Comparison of ENCODE assay signal across 12 cellular contexts in genomic region chr22:19691721-19692341, GRCh38. TPM values are rescaled to one million over a fixed set of nuclear protein-coding genes. Genes with fewer than 3 reads are reported as not detected.
DNase-seq lines count a peak whose midpoint lies in the region; ATAC-seq, FAIRE-seq and TF ChIP-seq lines count a peak whose summit lies in the region.
"Had no signal": no experiment of that assay in that cellular context is flagged by ENCODE, and none has a peak within 500 bp of the region (broad histone marks: within the 10 kb centered on the region; RNA-seq: fewer than 3 reads in every experiment).

No MANE protein-coding gene starts in this region.

- peaks cover 24 to 58% of the 10 kb centered on the region in 2 experiments; a peak in 4 of 5 replicates for H3K4me1 ChIP-seq in K562 (replicated peaks in 1 of 2; ENCODE audit: control insufficient read depth in 2 of 2, insufficient read depth in 2 of 2, low read length in 2 of 2)

- no peak overlapping the region for H3K4me3 Mint-ChIP-seq in activated T-cell treated with anti-CD3 and anti-CD28 coated beads, Interleukin-2, amount 50 U/mL, for 4 hours
- H3K4me3 Mint-ChIP-seq: naive B cell; stimulated activated naive CD8-positive, alpha-beta T cell treated with anti-CD3 and anti-CD28 coated beads, Interleukin-15, Interleukin-2, amounts not matched to agents 100 ng/mL and 50 ng/mL, for 24 hours had no signal

- H3K79me2 ChIP-seq in K562 (ENCODE audit: control insufficient read depth, insufficient read depth, low read length), result no peaks in the 10 kb centered on the region

- in situ Hi-C loops in K562 (cut with MboI), result no loop called here

- no peaks in the 10 kb centered on the region for H3K36me3 ChIP-seq in H7 (replicated peaks; ENCODE audit: control insufficient read depth, insufficient read depth, low read length)
- H3K36me3 ChIP-seq in K562 (ENCODE audit: control insufficient read depth, insufficient read depth, low read length), result no peaks in the 10 kb centered on the region

- ATAC-seq in K562, result peak; percentile 79
- no peak for ATAC-seq in activated T-cell treated with anti-CD3 and anti-CD28 coated beads, Interleukin-2, amount 50 U/mL, for 4 hours

- peak overlapping the region; percentile 60 to 86 for H3K9ac ChIP-seq in K562 (ENCODE audit: insufficient read depth in 1 of 2, low read depth in 2 of 2, low read length in 2 of 2)

- no peaks in the 10 kb centered on the region for H3K36me3 Mint-ChIP-seq in activated T-cell treated with anti-CD3 and anti-CD28 coated beads, Interleukin-2, amount 50 U/mL, for 4 hours (ENCODE audit: insufficient read depth)
- H3K36me3 Mint-ChIP-seq: naive B cell had no signal

- TF ChIP-seq CTCF in K562 (IDR thresholded peaks at IDR 0.05 in 2 of 3, conservative IDR thresholded peaks at IDR 0.05 in 1 of 3; ENCODE audit: insufficient read depth in 2 of 3, low read depth in 1 of 3, low read length in 3 of 3), result peak in 1 of 3 experiments; percentile 14; a peak in 1 of 6 replicates

- H3K4me2 ChIP-seq in K562 (ENCODE audit: insufficient read depth, low read length), result peak overlapping the region; percentile 82

- H3K27me3 Mint-ChIP-seq in activated T-cell treated with anti-CD3 and anti-CD28 coated beads, Interleukin-2, amount 50 U/mL, for 4 hours (ENCODE audit: low read depth), result peaks cover 14% of the 10 kb centered on the region
- H3K27me3 Mint-ChIP-seq: stimulated activated naive CD8-positive, alpha-beta T cell treated with anti-CD3 and anti-CD28 coated beads, Interleukin-15, Interleukin-2, amounts not matched to agents 100 ng/mL and 50 ng/mL, for 24 hours had no signal

- intact Hi-C loops in K562 (cut with micrococcal nuclease), result no loop called here

- H3K27me3 ChIP-seq in H7 (ENCODE audit: control insufficient read depth, insufficient read depth, low read length) (no peaks in the 10 kb centered on the region), K562 (ENCODE audit: control insufficient read depth in 2 of 2, insufficient read depth in 2 of 2, low read length in 2 of 2) (peaks cover 21 to 40% of the 10 kb centered on the region in 2 experiments)

- POLR2A ChIA-PET in K562 (lab: Yijun Ruan, JAX), result interaction anchor here (0.6 to 4.3 kb wide), 21 partner anchors 10 to 581 kb away, joined by 3 to 52 read pairs (median 4); no protein-coding TSS in a partner anchor

- H3K9me3 Mint-ChIP-seq in activated T-cell treated with anti-CD3 and anti-CD28 coated beads, Interleukin-2, amount 50 U/mL, for 4 hours, result no peaks in the 10 kb centered on the region
- H3K9me3 Mint-ChIP-seq: stimulated activated naive CD8-positive, alpha-beta T cell treated with anti-CD3 and anti-CD28 coated beads, Interleukin-15, Interleukin-2, amounts not matched to agents 100 ng/mL and 50 ng/mL, for 24 hours had no signal

- peak; percentile 77 for TF ChIP-seq POLR2A in K562 (conservative IDR thresholded peaks at IDR 0.05)

- peak; percentile 84 for FAIRE-seq in K562 (lab: Jason Lieb, UNC)

- H2AFZ ChIP-seq in K562 (ENCODE audit: low read depth, low read length), result peak overlapping the region; percentile 93

- no peak overlapping the region for H3K4me3 ChIP-seq in H7 (ENCODE audit: insufficient read depth, low read depth, low read length)
- peak overlapping the region; percentile 3; the same call in 1 of the 2 replicates for H3K4me3 ChIP-seq in K562
- H3K4me3 ChIP-seq in skin epidermis, result no peak overlapping the region

- H3K9me3 ChIP-seq in K562 (replicated peaks; ENCODE audit: control insufficient read depth, insufficient read depth, low read depth, low read length), result no peaks in the 10 kb centered on the region

- H3K9me1 ChIP-seq in K562 (ENCODE audit: control insufficient read depth, insufficient read depth, low read length), result no peaks in the 10 kb centered on the region

- H4K20me1 ChIP-seq in K562 (replicated peaks; ENCODE audit: control insufficient read depth, insufficient read depth, low read length), result no peaks in the 10 kb centered on the region

- no peak for TF ChIP-seq RAD21 in K562 (CRISPR knock-in tag; conservative IDR thresholded peaks at IDR 0.05 in 1 of 2, IDR thresholded peaks at IDR 0.05 in 1 of 2)

- 12% methylated on average over 19 of the region's 19 CpGs for WGBS in K562 (ENCODE audit: insufficient coverage, low coverage, missing lambda C conversion rate)

- no peaks in the 10 kb centered on the region for H3K4me1 Mint-ChIP-seq in activated T-cell treated with anti-CD3 and anti-CD28 coated beads, Interleukin-2, amount 50 U/mL, for 4 hours (ENCODE audit: low read depth)
- H3K4me1 Mint-ChIP-seq: naive B cell had no signal

- CTCF ChIA-PET in K562 (lab: Yijun Ruan, JAX; ENCODE audit: low intra/inter-chr PET ratio), result interaction anchor here (0.5 to 0.9 kb wide), 4 partner anchors 26 to 725 kb away, joined by 3 to 6 read pairs (median 4); no protein-coding TSS in a partner anchor

- peak; percentile 77 for DNase-seq in H7
- peak; percentile 85 to 93 (median 92) for DNase-seq in K562 (ENCODE audit: extremely low read depth in 1 of 4, low spot score in 3 of 4)
- peak; percentile 47 for DNase-seq in iPS-NIHi11 (ENCODE audit: low spot score)
- no peak for DNase-seq in NCI-H2081 treated with DMSO at 0.1 percent for 48 hours (lab: John Stamatoyannopoulos, UW)
- no peak for DNase-seq in 8988T
- no peak for DNase-seq in activated T-cell treated with anti-CD3 and anti-CD28 coated beads, Interleukin-2, amount 50 U/mL, for 4 hours
- DNase-seq in GOT3 (lab: John Stamatoyannopoulos, UW), result no peak
- DNase-seq: cerebellar nuclear complex, naive B cell, NCI-H187 had no signal

- no peak; the same call in 1 of the 2 replicates for TF ChIP-seq EP300 in K562 (IDR thresholded peaks at IDR 0.05; ENCODE audit: low read length)

- H3K27ac ChIP-seq in K562 (ENCODE audit: extremely low read depth, low read depth, low read length), result peak overlapping the region; percentile 47
- peak overlapping the region in 17 of 21 experiments; percentile 13 to 67 (median 42) for H3K27ac ChIP-seq in skin epidermis

- BruUV-seq in K562 (replicated peaks; lab: Mats Ljungman, UMichigan), result no TSS peak

TF ChIP-seq in K562, 482 proteins besides CTCF, POLR2A, EP300 and RAD21 (continues in another document):
- TF ChIP-seq, protein P1, sequence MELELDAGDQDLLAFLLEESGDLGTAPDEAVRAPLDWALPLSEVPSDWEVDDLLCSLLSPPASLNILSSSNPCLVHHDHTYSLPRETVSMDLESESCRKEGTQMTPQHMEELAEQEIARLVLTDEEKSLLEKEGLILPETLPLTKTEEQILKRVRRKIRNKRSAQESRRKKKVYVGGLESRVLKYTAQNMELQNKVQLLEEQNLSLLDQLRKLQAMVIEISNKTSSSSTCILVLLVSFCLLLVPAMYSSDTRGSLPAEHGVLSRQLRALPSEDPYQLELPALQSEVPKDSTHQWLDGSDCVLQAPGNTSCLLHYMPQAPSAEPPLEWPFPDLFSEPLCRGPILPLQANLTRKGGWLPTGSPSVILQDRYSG (tag; conservative IDR thresholded peaks at IDR 0.05; ENCODE audit: low read depth), result peak; percentile 71; the same call in 1 of the 2 replicates

RNA-seq across cellular contexts. Expression of gene SEPTIN5, which starts 22.5 kb away (rescaled TPM):
- total RNA-seq in H7 (2014; rRNA removed; shearing (Covaris generic)), result 28.4 and 36.0 TPM in 2 replicates
- 625 and 1,610 TPM in 2 replicates for total RNA-seq in K562 (2011; cell fraction: chromatin; rRNA removed; ENCODE audit: low replicate concordance)
- 538 and 650 TPM in 2 replicates for total RNA-seq in K562 (2011; cell fraction: nucleolus; rRNA removed)
- total RNA-seq in K562 (2011; cell fraction: nucleoplasm; rRNA removed), result 407 and 495 TPM in 2 replicates
- total RNA-seq in K562 (2014; rRNA removed), result 116 and 125 TPM in 2 replicates
- 92.5 and 94.6 TPM in 2 replicates for total RNA-seq in K562 (2014; rRNA removed; fragmentation: Illumina TruSeq; extraction: Trizol)
- 28.1 and 34.9 TPM in 2 replicates for total RNA-seq in K562 (2015; rRNA removed; fragmentation: Illumina TruSeq; extraction: Trizol)
- 177 and 195 TPM in 2 replicates for total RNA-seq in K562 (2021)
- 119 and 238 TPM in 2 replicates for polyA plus RNA-seq in K562 (2011; rRNA removed)
- 143 and 156 TPM in 2 replicates for polyA plus RNA-seq in K562 (2011; cell fraction: cytosol; rRNA removed)
- 671 and 957 TPM in 2 replicates for polyA plus RNA-seq in K562 (2011; cell fraction: nucleus; rRNA removed)
- 122 and 123 TPM in 2 replicates for polyA plus RNA-seq in K562 (2012)
- polyA plus RNA-seq in K562 (2014; fragmentation: Illumina TruSeq; extraction: Trizol), result 135 and 164 TPM in 2 replicates
- polyA plus RNA-seq in K562 (2014; fragmentation: Nextera tagmentation; extraction: Ambion mirVana), result 1 to 10 TPM in 1 of 2 experiments, under 1 TPM in 1; 0.03 to 1.9 TPM
- polyA plus RNA-seq in K562 (2014; rRNA removed), result 129 and 135 TPM in 2 replicates
- 306 and 458 TPM in 2 replicates for polyA minus RNA-seq in K562 (2011; rRNA and poly(A)+ RNA removed)
- 83.2 and 205 TPM in 2 replicates for polyA minus RNA-seq in K562 (2011; cell fraction: cytosol; rRNA and poly(A)+ RNA removed)
- polyA minus RNA-seq in K562 (2011; cell fraction: nucleus; rRNA and poly(A)+ RNA removed), result 284 and 666 TPM in 2 replicates
- 1 to 10 TPM in 2 of 3 donors, under 1 TPM in 1; 0.38 to 1.3 (median 1.1) TPM for total RNA-seq in activated T-cell treated with anti-CD3 and anti-CD28 coated beads, Interleukin-2, amount 50 U/mL, for 4 hours

RNA-seq across cellular contexts. Expression of gene GP1BB, which starts 31.5 kb away (rescaled TPM):
- 3.7 and 7.3 TPM in 2 replicates for total RNA-seq in H7 (2014; rRNA removed; shearing (Covaris generic))
- total RNA-seq in K562 (2011; cell fraction: chromatin; rRNA removed; ENCODE audit: low replicate concordance), result 12.5 and 89.3 TPM in 2 replicates
- 145 and 149 TPM in 2 replicates for total RNA-seq in K562 (2011; cell fraction: nucleolus; rRNA removed)
- total RNA-seq in K562 (2011; cell fraction: nucleoplasm; rRNA removed), result 44.7 and 52.3 TPM in 2 replicates
- total RNA-seq in K562 (2014; rRNA removed) (85.2 and 90.0 TPM in 2 replicates), K562 (2014; rRNA removed; fragmentation: Illumina TruSeq; extraction: Trizol) (2.1 and 2.8 TPM in 2 replicates), K562 (2015; rRNA removed; fragmentation: Illumina TruSeq; extraction: Trizol) (1.6 and 5.2 TPM in 2 replicates), K562 (2021) (139 and 162 TPM in 2 replicates)
- polyA plus RNA-seq in K562 (2011; rRNA removed) (9.2 and 33.6 TPM in 2 replicates), K562 (2014; fragmentation: Illumina TruSeq; extraction: Trizol) (1.6 and 15.2 TPM in 2 replicates), K562 (2014; fragmentation: Nextera tagmentation; extraction: Ambion mirVana) (1 to 10 TPM in 1 of 2 experiments, under 1 TPM in 1; 0.69 to 1.1 TPM), K562 (2014; rRNA removed) (110 and 150 TPM in 2 replicates)
- polyA plus RNA-seq in K562 (2011; cell fraction: cytosol; rRNA removed), result 60.0 and 286 TPM in 2 replicates
- polyA plus RNA-seq in K562 (2011; cell fraction: nucleus; rRNA removed), result 103 and 165 TPM in 2 replicates
- 49.9 and 97.0 TPM in 2 replicates for polyA plus RNA-seq in K562 (2012)
- 2.4 and 2.8 TPM in 2 replicates for polyA minus RNA-seq in K562 (2011; rRNA and poly(A)+ RNA removed)
- 43.2 and 113 TPM in 2 replicates for polyA minus RNA-seq in K562 (2011; cell fraction: cytosol; rRNA and poly(A)+ RNA removed)
- polyA minus RNA-seq in K562 (2011; cell fraction: nucleus; rRNA and poly(A)+ RNA removed), result 19.4 and 37.3 TPM in 2 replicates
- total RNA-seq in activated T-cell treated with anti-CD3 and anti-CD28 coated beads, Interleukin-2, amount 50 U/mL, for 4 hours, result under 1 TPM in 2 of 3 donors, not detected in 1; 0.25 to 0.37 TPM

Comparison
In these comparisons a context has a peak if more than half of its experiments do, and no peak if none do; other contexts are left out.
1. DNase-seq: peak in H7 (single experiment), K562 (4 of 4) and iPS-NIHi11 (single experiment); none in NCI-H2081 treated with DMSO at 0.1 percent for 48 hours (single experiment), 8988T (single experiment), activated T-cell treated with anti-CD3 and anti-CD28 coated beads, Interleukin-2, amount 50 U/mL, for 4 hours (single experiment) and GOT3 (single experiment).
2. RNA of gene SEPTIN5, which starts 22.5 kb away (total RNA-seq): 28.1 to 1,610 TPM in K562 and 28.4 to 36.0 TPM in H7; 0.38 to 1.3 TPM in activated T-cell treated with anti-CD3 and anti-CD28 coated beads, Interleukin-2, amount 50 U/mL, for 4 hours; every median in the first group is over 10 times any median in the second.